Comparison of ENCODE assay signal across 24 cellular contexts in genomic region chr1:181632492-181632891, GRCh38.
"Had no signal": no experiment of that assay in that cellular context is flagged by ENCODE, and none has a peak within 500 bp of the region (broad histone marks: within the 10 kb centered on the region; RNA-seq: fewer than 3 reads in every experiment).

No MANE protein-coding gene starts in this region.

- H3K9me3 ChIP-seq: body of pancreas, ovary, psoas muscle, tibial nerve, uterus had no signal

- H3K4me1 Mint-ChIP-seq: activated CD4-positive, alpha-beta memory T cell treated with anti-CD3 and anti-CD28 coated beads, Interleukin-2, amount 10 ng/mL, durations not matched to agents 7 days and 5 days; activated CD8-positive, alpha-beta memory T cell treated with anti-CD3 and anti-CD28 coated beads, Interleukin-2, amount 10 ng/mL, durations not matched to agents 7 days and 5 days; activated naive CD8-positive, alpha-beta T cell treated with anti-CD3 and anti-CD28 coated beads, Interleukin-2, amount 10 ng/mL, durations not matched to agents 7 days and 5 days; naive thymus-derived CD8-positive, alpha-beta T cell had no signal

- H3K36me3 Mint-ChIP-seq: activated CD8-positive, alpha-beta memory T cell treated with anti-CD3 and anti-CD28 coated beads, Interleukin-2, amount 10 ng/mL, durations not matched to agents 7 days and 5 days; activated naive CD8-positive, alpha-beta T cell treated with anti-CD3 and anti-CD28 coated beads, Interleukin-2, amount 10 ng/mL, durations not matched to agents 7 days and 5 days; naive thymus-derived CD8-positive, alpha-beta T cell had no signal

- H3K27ac Mint-ChIP-seq: activated CD4-positive, alpha-beta memory T cell treated with anti-CD3 and anti-CD28 coated beads, Interleukin-2, amount 10 ng/mL, durations not matched to agents 7 days and 5 days; activated CD8-positive, alpha-beta memory T cell treated with anti-CD3 and anti-CD28 coated beads, Interleukin-2, amount 10 ng/mL, durations not matched to agents 7 days and 5 days; activated naive CD8-positive, alpha-beta T cell treated with anti-CD3 and anti-CD28 coated beads, Interleukin-2, amount 10 ng/mL, durations not matched to agents 7 days and 5 days; naive thymus-derived CD8-positive, alpha-beta T cell; stimulated activated naive CD8-positive, alpha-beta T cell treated with anti-CD3 and anti-CD28 coated beads, Interleukin-15, Interleukin-2, amounts not matched to agents 100 ng/mL and 50 ng/mL, for 24 hours had no signal

- DNase-seq: activated CD4-positive, alpha-beta memory T cell treated with anti-CD3 and anti-CD28 coated beads, Interleukin-2, amount 10 ng/mL, durations not matched to agents 7 days and 5 days; activated CD4-positive, alpha-beta T cell treated with anti-CD3 and anti-CD28 coated beads for 48 hours; activated CD4-positive, CD25-positive, alpha-beta regulatory T cell; activated CD8-positive, alpha-beta memory T cell treated with anti-CD3 and anti-CD28 coated beads, Interleukin-2, amount 10 ng/mL, durations not matched to agents 7 days and 5 days; activated naive CD4-positive, alpha-beta T cell; activated naive CD8-positive, alpha-beta T cell treated with anti-CD3 and anti-CD28 coated beads, Interleukin-2, amount 10 ng/mL, durations not matched to agents 7 days and 5 days; body of pancreas; caudate nucleus; dorsolateral prefrontal cortex; foreskin melanocyte; kidney; left ventricle myocardium superior; mesenchymal stem cell; naive thymus-derived CD8-positive, alpha-beta T cell; ovary; psoas muscle; right cardiac atrium; stimulated activated CD4-positive, alpha-beta T cell treated with anti-CD3 and anti-CD28 coated beads, Interleukin-15, amount 100 ng/mL, for 24 hours; stimulated activated CD4-positive, alpha-beta T cell treated with anti-CD3 and anti-CD28 coated beads, Interleukin-2, amount 100 ng/mL, for 48 hours; T-helper 9 cell; uterus had no signal

- H3K27me3 ChIP-seq: body of pancreas, dorsolateral prefrontal cortex, ovary, tibial nerve, uterus had no signal

- H3K27ac ChIP-seq: body of pancreas, dorsolateral prefrontal cortex, ovary, psoas muscle, skin epidermis, tibial nerve, uterus had no signal

- H3K4me1 ChIP-seq: tibial nerve, uterus had no signal

- H3K36me3 ChIP-seq: ovary, tibial nerve, uterus had no signal

- H3K9me3 Mint-ChIP-seq: activated CD4-positive, alpha-beta memory T cell treated with anti-CD3 and anti-CD28 coated beads, Interleukin-2, amount 10 ng/mL, durations not matched to agents 7 days and 5 days; activated naive CD8-positive, alpha-beta T cell treated with anti-CD3 and anti-CD28 coated beads, Interleukin-2, amount 10 ng/mL, durations not matched to agents 7 days and 5 days; stimulated activated naive CD8-positive, alpha-beta T cell treated with anti-CD3 and anti-CD28 coated beads, Interleukin-15, Interleukin-2, amounts not matched to agents 100 ng/mL and 50 ng/mL, for 24 hours had no signal

- H3K4me3 Mint-ChIP-seq: activated CD4-positive, alpha-beta memory T cell treated with anti-CD3 and anti-CD28 coated beads, Interleukin-2, amount 10 ng/mL, durations not matched to agents 7 days and 5 days; activated CD8-positive, alpha-beta memory T cell treated with anti-CD3 and anti-CD28 coated beads, Interleukin-2, amount 10 ng/mL, durations not matched to agents 7 days and 5 days; activated naive CD8-positive, alpha-beta T cell treated with anti-CD3 and anti-CD28 coated beads, Interleukin-2, amount 10 ng/mL, durations not matched to agents 7 days and 5 days; naive thymus-derived CD8-positive, alpha-beta T cell; stimulated activated naive CD8-positive, alpha-beta T cell treated with anti-CD3 and anti-CD28 coated beads, Interleukin-15, Interleukin-2, amounts not matched to agents 100 ng/mL and 50 ng/mL, for 24 hours had no signal

- H3K4me3 ChIP-seq: body of pancreas, dorsolateral prefrontal cortex, ovary, psoas muscle, skin epidermis, tibial nerve, uterus had no signal
